In genomic region chr2:171878481-171878993, GRCh38 we compare ENCODE assay signal across 1 cellular context.
TF ChIP-seq lines count a peak whose summit lies in the region.

No MANE protein-coding gene starts in this region.

TF ChIP-seq in K562, 482 proteins besides CTCF, POLR2A, EP300 and RAD21 (continued from another document and continues in another):
- no peak; the same call in 1 of the 2 replicates for TF ChIP-seq ZNF395 (CRISPR knock-in tag; IDR thresholded peaks at IDR 0.05)
- no peak for TF ChIP-seq MTA1 (IDR thresholded peaks at IDR 0.05; ENCODE audit: borderline replicate concordance)
- no peak for TF ChIP-seq SP2 (IDR thresholded peaks at IDR 0.05; ENCODE audit: extremely low read depth, low read depth, low read length, poor library complexity, severe bottlenecking)
- TF ChIP-seq, protein P1, sequence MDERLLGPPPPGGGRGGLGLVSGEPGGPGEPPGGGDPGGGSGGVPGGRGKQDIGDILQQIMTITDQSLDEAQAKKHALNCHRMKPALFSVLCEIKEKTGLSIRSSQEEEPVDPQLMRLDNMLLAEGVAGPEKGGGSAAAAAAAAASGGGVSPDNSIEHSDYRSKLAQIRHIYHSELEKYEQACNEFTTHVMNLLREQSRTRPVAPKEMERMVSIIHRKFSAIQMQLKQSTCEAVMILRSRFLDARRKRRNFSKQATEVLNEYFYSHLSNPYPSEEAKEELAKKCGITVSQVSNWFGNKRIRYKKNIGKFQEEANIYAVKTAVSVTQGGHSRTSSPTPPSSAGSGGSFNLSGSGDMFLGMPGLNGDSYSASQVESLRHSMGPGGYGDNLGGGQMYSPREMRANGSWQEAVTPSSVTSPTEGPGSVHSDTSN (CRISPR knock-in tag; IDR thresholded peaks at IDR 0.05; ENCODE audit: low read depth) = no peak
- TF ChIP-seq, protein P1 (tag; conservative IDR thresholded peaks at IDR 0.05; ENCODE audit: low read depth) = peak; percentile 46
- no peak for TF ChIP-seq RBM34 (IDR thresholded peaks at IDR 0.05; ENCODE audit: borderline replicate concordance, insufficient read depth, low read length)
- no peak for TF ChIP-seq SNRNP70 (optimal IDR thresholded peaks at IDR 0.05; ENCODE audit: low read depth, low read length)
- TF ChIP-seq, protein P2, sequence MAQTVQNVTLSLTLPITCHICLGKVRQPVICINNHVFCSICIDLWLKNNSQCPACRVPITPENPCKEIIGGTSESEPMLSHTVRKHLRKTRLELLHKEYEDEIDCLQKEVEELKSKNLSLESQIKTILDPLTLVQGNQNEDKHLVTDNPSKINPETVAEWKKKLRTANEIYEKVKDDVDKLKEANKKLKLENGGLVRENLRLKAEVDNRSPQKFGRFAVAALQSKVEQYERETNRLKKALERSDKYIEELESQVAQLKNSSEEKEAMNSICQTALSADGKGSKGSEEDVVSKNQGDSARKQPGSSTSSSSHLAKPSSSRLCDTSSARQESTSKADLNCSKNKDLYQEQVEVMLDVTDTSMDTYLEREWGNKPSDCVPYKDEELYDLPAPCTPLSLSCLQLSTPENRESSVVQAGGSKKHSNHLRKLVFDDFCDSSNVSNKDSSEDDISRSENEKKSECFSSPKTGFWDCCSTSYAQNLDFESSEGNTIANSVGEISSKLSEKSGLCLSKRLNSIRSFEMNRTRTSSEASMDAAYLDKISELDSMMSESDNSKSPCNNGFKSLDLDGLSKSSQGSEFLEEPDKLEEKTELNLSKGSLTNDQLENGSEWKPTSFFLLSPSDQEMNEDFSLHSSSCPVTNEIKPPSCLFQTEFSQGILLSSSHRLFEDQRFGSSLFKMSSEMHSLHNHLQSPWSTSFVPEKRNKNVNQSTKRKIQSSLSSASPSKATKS (CRISPR knock-in tag; IDR thresholded peaks at IDR 0.05) = no peak
- TF ChIP-seq HDAC2 (IDR thresholded peaks at IDR 0.05) = peak; percentile 55; the same call in 1 of the 2 replicates
- TF ChIP-seq, protein P3, sequence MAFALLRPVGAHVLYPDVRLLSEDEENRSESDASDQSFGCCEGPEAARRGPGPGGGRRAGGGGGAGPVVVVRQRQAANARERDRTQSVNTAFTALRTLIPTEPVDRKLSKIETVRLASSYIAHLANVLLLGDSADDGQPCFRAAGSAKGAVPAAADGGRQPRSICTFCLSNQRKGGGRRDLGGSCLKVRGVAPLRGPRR (CRISPR knock-in tag; IDR thresholded peaks at IDR 0.05) = no peak
- TF ChIP-seq RFX7 (CRISPR knock-in tag; IDR thresholded peaks at IDR 0.05) = no peak
- no peak for TF ChIP-seq HNRNPL (IDR thresholded peaks at IDR 0.05; ENCODE audit: low read depth, low read length)
- TF ChIP-seq CREB5 (CRISPR knock-in tag; IDR thresholded peaks at IDR 0.05) = no peak
- TF ChIP-seq, protein P4, sequence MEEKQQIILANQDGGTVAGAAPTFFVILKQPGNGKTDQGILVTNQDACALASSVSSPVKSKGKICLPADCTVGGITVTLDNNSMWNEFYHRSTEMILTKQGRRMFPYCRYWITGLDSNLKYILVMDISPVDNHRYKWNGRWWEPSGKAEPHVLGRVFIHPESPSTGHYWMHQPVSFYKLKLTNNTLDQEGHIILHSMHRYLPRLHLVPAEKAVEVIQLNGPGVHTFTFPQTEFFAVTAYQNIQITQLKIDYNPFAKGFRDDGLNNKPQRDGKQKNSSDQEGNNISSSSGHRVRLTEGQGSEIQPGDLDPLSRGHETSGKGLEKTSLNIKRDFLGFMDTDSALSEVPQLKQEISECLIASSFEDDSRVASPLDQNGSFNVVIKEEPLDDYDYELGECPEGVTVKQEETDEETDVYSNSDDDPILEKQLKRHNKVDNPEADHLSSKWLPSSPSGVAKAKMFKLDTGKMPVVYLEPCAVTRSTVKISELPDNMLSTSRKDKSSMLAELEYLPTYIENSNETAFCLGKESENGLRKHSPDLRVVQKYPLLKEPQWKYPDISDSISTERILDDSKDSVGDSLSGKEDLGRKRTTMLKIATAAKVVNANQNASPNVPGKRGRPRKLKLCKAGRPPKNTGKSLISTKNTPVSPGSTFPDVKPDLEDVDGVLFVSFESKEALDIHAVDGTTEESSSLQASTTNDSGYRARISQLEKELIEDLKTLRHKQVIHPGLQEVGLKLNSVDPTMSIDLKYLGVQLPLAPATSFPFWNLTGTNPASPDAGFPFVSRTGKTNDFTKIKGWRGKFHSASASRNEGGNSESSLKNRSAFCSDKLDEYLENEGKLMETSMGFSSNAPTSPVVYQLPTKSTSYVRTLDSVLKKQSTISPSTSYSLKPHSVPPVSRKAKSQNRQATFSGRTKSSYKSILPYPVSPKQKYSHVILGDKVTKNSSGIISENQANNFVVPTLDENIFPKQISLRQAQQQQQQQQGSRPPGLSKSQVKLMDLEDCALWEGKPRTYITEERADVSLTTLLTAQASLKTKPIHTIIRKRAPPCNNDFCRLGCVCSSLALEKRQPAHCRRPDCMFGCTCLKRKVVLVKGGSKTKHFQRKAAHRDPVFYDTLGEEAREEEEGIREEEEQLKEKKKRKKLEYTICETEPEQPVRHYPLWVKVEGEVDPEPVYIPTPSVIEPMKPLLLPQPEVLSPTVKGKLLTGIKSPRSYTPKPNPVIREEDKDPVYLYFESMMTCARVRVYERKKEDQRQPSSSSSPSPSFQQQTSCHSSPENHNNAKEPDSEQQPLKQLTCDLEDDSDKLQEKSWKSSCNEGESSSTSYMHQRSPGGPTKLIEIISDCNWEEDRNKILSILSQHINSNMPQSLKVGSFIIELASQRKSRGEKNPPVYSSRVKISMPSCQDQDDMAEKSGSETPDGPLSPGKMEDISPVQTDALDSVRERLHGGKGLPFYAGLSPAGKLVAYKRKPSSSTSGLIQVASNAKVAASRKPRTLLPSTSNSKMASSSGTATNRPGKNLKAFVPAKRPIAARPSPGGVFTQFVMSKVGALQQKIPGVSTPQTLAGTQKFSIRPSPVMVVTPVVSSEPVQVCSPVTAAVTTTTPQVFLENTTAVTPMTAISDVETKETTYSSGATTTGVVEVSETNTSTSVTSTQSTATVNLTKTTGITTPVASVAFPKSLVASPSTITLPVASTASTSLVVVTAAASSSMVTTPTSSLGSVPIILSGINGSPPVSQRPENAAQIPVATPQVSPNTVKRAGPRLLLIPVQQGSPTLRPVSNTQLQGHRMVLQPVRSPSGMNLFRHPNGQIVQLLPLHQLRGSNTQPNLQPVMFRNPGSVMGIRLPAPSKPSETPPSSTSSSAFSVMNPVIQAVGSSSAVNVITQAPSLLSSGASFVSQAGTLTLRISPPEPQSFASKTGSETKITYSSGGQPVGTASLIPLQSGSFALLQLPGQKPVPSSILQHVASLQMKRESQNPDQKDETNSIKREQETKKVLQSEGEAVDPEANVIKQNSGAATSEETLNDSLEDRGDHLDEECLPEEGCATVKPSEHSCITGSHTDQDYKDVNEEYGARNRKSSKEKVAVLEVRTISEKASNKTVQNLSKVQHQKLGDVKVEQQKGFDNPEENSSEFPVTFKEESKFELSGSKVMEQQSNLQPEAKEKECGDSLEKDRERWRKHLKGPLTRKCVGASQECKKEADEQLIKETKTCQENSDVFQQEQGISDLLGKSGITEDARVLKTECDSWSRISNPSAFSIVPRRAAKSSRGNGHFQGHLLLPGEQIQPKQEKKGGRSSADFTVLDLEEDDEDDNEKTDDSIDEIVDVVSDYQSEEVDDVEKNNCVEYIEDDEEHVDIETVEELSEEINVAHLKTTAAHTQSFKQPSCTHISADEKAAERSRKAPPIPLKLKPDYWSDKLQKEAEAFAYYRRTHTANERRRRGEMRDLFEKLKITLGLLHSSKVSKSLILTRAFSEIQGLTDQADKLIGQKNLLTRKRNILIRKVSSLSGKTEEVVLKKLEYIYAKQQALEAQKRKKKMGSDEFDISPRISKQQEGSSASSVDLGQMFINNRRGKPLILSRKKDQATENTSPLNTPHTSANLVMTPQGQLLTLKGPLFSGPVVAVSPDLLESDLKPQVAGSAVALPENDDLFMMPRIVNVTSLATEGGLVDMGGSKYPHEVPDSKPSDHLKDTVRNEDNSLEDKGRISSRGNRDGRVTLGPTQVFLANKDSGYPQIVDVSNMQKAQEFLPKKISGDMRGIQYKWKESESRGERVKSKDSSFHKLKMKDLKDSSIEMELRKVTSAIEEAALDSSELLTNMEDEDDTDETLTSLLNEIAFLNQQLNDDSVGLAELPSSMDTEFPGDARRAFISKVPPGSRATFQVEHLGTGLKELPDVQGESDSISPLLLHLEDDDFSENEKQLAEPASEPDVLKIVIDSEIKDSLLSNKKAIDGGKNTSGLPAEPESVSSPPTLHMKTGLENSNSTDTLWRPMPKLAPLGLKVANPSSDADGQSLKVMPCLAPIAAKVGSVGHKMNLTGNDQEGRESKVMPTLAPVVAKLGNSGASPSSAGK (IDR thresholded peaks at IDR 0.05) = peak; percentile 82
- peak; percentile 77 for TF ChIP-seq FOSL1 (tag; conservative IDR thresholded peaks at IDR 0.05)
- peak; percentile 21; the same call in 1 of the 2 replicates for TF ChIP-seq SMAD4 (CRISPR knock-in tag; conservative IDR thresholded peaks at IDR 0.05)
- no peak for TF ChIP-seq ZBTB49 (CRISPR knock-in tag; IDR thresholded peaks at IDR 0.05; ENCODE audit: borderline replicate concordance)
- no peak for TF ChIP-seq ZBTB33 (CRISPR knock-in tag; IDR thresholded peaks at IDR 0.05)
- TF ChIP-seq SPI1 (IDR thresholded peaks at IDR 0.05; ENCODE audit: borderline replicate concordance, low read depth, low read length) = no peak
- peak; percentile 78; the same call in 1 of the 2 replicates for TF ChIP-seq SMARCA4 (IDR thresholded peaks at IDR 0.05)
- TF ChIP-seq JUN (IDR thresholded peaks at IDR 0.05; ENCODE audit: borderline replicate concordance, low read depth, low read length) = no peak
- TF ChIP-seq JUN (CRISPR knock-in tag; IDR thresholded peaks at IDR 0.05; ENCODE audit: borderline replicate concordance) = no peak
- no peak for TF ChIP-seq HNRNPK (IDR thresholded peaks at IDR 0.05; ENCODE audit: low read depth, low read length, poor library complexity, severe bottlenecking)
- no peak for TF ChIP-seq ZNF253 (CRISPR knock-in tag; conservative IDR thresholded peaks at IDR 0.05)
- TF ChIP-seq CHCHD3 (CRISPR knock-in tag; IDR thresholded peaks at IDR 0.05) = no peak
- no peak for TF ChIP-seq ZNF212 (CRISPR knock-in tag; IDR thresholded peaks at IDR 0.05)
- no peak for TF ChIP-seq SMAD1 (IDR thresholded peaks at IDR 0.05; ENCODE audit: low read depth, low read length, partially characterized antibody)
- TF ChIP-seq ZNF699 (CRISPR knock-in tag; IDR thresholded peaks at IDR 0.05; ENCODE audit: insufficient replicate concordance) = no peak
- no peak for TF ChIP-seq ZNF41 (CRISPR knock-in tag; conservative IDR thresholded peaks at IDR 0.05)
- TF ChIP-seq ARID2 (IDR thresholded peaks at IDR 0.05) = no peak
- no peak for TF ChIP-seq MCM2 (IDR thresholded peaks at IDR 0.05; ENCODE audit: low read depth)
